8 cellular contexts compared by ENCODE assay signal in genomic region chr11:71928739-71929443, GRCh38. TPM values are rescaled to one million over a fixed set of nuclear protein-coding genes. Genes with fewer than 3 reads are reported as not detected.
DNase-seq lines count a peak whose midpoint lies in the region; ATAC-seq and TF ChIP-seq lines count a peak whose summit lies in the region.

TSS of gene RNF121 (plus strand) at chr11:71929046. CDS start at chr11:71929062, 16 bp downstream.

- H3K27ac Mint-ChIP-seq in WTC11 (peak within 1 kb of the TSS; percentile 99), immature natural killer cell (peak within 1 kb of the TSS; percentile 95 to 99 (median 98))

- in situ Hi-C loops in ACHN (cut with HindIII; ENCODE audit: low pct_ligation_motif_present, low pct_unique_long_range_greater_than_20kb, low sequenced_read_pairs): no loop called here

- H3K36me3 Mint-ChIP-seq in WTC11 (peaks cover 13% of the 10 kb centered on the region), immature natural killer cell (no peaks in the 10 kb centered on the region)

- ATAC-seq in GM18907 (IDR thresholded peaks at IDR 0.05; ENCODE audit: unreplicated experiment) (peak; percentile 76), HG03159 (IDR thresholded peaks at IDR 0.05; ENCODE audit: unreplicated experiment) (peak; percentile 84), WTC11 (peak; percentile 94)

- POLR2A ChIA-PET in WTC11 (lab: Charles Lee): interaction anchor here (0.6 to 0.8 kb wide), 2 partner anchors 110 to 310 kb away, joined by 3 read pairs; no protein-coding TSS in a partner anchor

- CTCF ChIA-PET in WTC11 (lab: Charles Lee): interaction anchor here (0.8 to 1.8 kb wide), 8 partner anchors 9 to 505 kb away, joined by 3 to 14 read pairs (median 5); partner anchors contain the start of gene CLPB

- DNase-seq in ACHN (peak; percentile 93), NCI-H2227 treated with DMSO at 0.1 percent for 48 hours (lab: John Stamatoyannopoulos, UW) (peak; percentile 100), WTC11 (ENCODE audit: low spot score) (peak; percentile 99), cardiac fibroblast (ENCODE audit: low read depth in 2 of 2) (peak; percentile 95 to 96), immature natural killer cell (peak; percentile 95)
- peak; percentile 95 to 99 for DNase-seq in stimulated activated CD4-positive, alpha-beta T cell treated with anti-CD3 and anti-CD28 coated beads, Interleukin-12 subunit alpha, Interleukin-12 subunit beta, amount 100 ng/mL, for 24 hours (ENCODE audit: low read depth in 2 of 2)

- H3K9me3 Mint-ChIP-seq in WTC11 (no peaks in the 10 kb centered on the region), immature natural killer cell (no peaks in the 10 kb centered on the region)

- TF ChIP-seq CTCF in WTC11 (IDR thresholded peaks at IDR 0.05) (no peak), cardiac fibroblast (IDR thresholded peaks at IDR 0.05; ENCODE audit: low read depth, low read length) (no peak)

- peaks cover 22% of the 10 kb centered on the region for H3K4me1 Mint-ChIP-seq in WTC11
- peaks cover 45 to 60% of the 10 kb centered on the region in 2 donors for H3K4me1 Mint-ChIP-seq in immature natural killer cell

- no peaks in the 10 kb centered on the region for H3K27me3 Mint-ChIP-seq in WTC11 (ENCODE audit: low read depth)
- peaks cover 5 to 18% (median 9%) of the 10 kb centered on the region in 3 donors for H3K27me3 Mint-ChIP-seq in immature natural killer cell (ENCODE audit: low read depth in 3 of 3)

- H3K4me3 ChIP-seq in cardiac fibroblast (replicated peaks in 1 of 2; ENCODE audit: low read depth in 2 of 2, low read length in 2 of 2): peak within 1 kb of the TSS; percentile 78 to 98

- H3K4me3 Mint-ChIP-seq in WTC11 (peak within 1 kb of the TSS; percentile 90), immature natural killer cell (peak within 1 kb of the TSS; percentile 98 to 100 (median 99))

TF ChIP-seq in WTC11, 78 proteins besides CTCF, POLR2A, EP300 and RAD21 (continues in another document):
- peak; percentile 51; the same call in 1 of the 2 replicates for TF ChIP-seq IRF1 (CRISPR knock-in tag; IDR thresholded peaks at IDR 0.05)
- TF ChIP-seq ZNF396 (CRISPR knock-in tag; IDR thresholded peaks at IDR 0.05; ENCODE audit: borderline replicate concordance): no peak
- 0 out of 2 replicates have a peak, but pooled peaks have one; percentile 14 for TF ChIP-seq MYBL2 (CRISPR knock-in tag; IDR thresholded peaks at IDR 0.05)
- TF ChIP-seq CREB1 (CRISPR knock-in tag; IDR thresholded peaks at IDR 0.05): no peak
- no peak for TF ChIP-seq SMAD4 (CRISPR knock-in tag; IDR thresholded peaks at IDR 0.05)
- no peak for TF ChIP-seq HMGA2 (CRISPR knock-in tag; IDR thresholded peaks at IDR 0.05)
- no peak for TF ChIP-seq ZNF416 (CRISPR knock-in tag; IDR thresholded peaks at IDR 0.05)
- TF ChIP-seq PRRX2 (CRISPR knock-in tag; IDR thresholded peaks at IDR 0.05): no peak
- no peak for TF ChIP-seq ZBTB21 (CRISPR knock-in tag; IDR thresholded peaks at IDR 0.05; ENCODE audit: borderline replicate concordance)
- no peak for TF ChIP-seq GTF2I (CRISPR knock-in tag; conservative IDR thresholded peaks at IDR 0.05)
- no peak for TF ChIP-seq JUN (CRISPR knock-in tag; IDR thresholded peaks at IDR 0.05)
- TF ChIP-seq RORB (CRISPR knock-in tag; IDR thresholded peaks at IDR 0.05): no peak
- peak; percentile 96 for TF ChIP-seq SP1 (CRISPR knock-in tag; conservative IDR thresholded peaks at IDR 0.05)
- TF ChIP-seq TCF7 (CRISPR knock-in tag; IDR thresholded peaks at IDR 0.05; ENCODE audit: low read depth): no peak
- no peak for TF ChIP-seq TEAD4 (CRISPR knock-in tag; IDR thresholded peaks at IDR 0.05)
- TF ChIP-seq ERG (CRISPR knock-in tag; IDR thresholded peaks at IDR 0.05): no peak
- TF ChIP-seq RELA (CRISPR knock-in tag; IDR thresholded peaks at IDR 0.05; ENCODE audit: borderline replicate concordance): no peak
- 0 out of 2 replicates have a peak, but pooled peaks have one; percentile 66 for TF ChIP-seq ZBTB43 (CRISPR knock-in tag; IDR thresholded peaks at IDR 0.05)
- no peak for TF ChIP-seq ZNF138 (CRISPR knock-in tag; conservative IDR thresholded peaks at IDR 0.05)
- no peak for TF ChIP-seq AR (CRISPR knock-in tag; IDR thresholded peaks at IDR 0.05)
- TF ChIP-seq ZNF281 (CRISPR knock-in tag; IDR thresholded peaks at IDR 0.05): no peak
- TF ChIP-seq NFATC4 (CRISPR knock-in tag; IDR thresholded peaks at IDR 0.05): no peak
- TF ChIP-seq ZNF219 (CRISPR knock-in tag; IDR thresholded peaks at IDR 0.05; ENCODE audit: borderline replicate concordance): no peak
- no peak for TF ChIP-seq OVOL2 (CRISPR knock-in tag; IDR thresholded peaks at IDR 0.05; ENCODE audit: borderline replicate concordance)
- TF ChIP-seq MXD4 (CRISPR knock-in tag; IDR thresholded peaks at IDR 0.05; ENCODE audit: borderline replicate concordance): no peak
- no peak for TF ChIP-seq NR3C1 (CRISPR knock-in tag; conservative IDR thresholded peaks at IDR 0.05; ENCODE audit: low read depth)
- TF ChIP-seq ZNF232 (CRISPR knock-in tag; IDR thresholded peaks at IDR 0.05): peak; percentile 53; the same call in 1 of the 2 replicates
- no peak; the same call in 1 of the 2 replicates for TF ChIP-seq NR2C2 (CRISPR knock-in tag; IDR thresholded peaks at IDR 0.05)

RNA-seq across cellular contexts. Expression of gene RNF121, which starts in this region (rescaled TPM):
- total RNA-seq in WTC11 (2021): 40.2 to 45.3 TPM (median 41.0 TPM) in 3 replicates
- polyA plus RNA-seq in immature natural killer cell: 10 to 100 TPM in 2 of 3 donors, 1 to 10 TPM in 1; 9.8 to 16.0 (median 13.4) TPM

Comparison
In these comparisons a context has a peak if more than half of its experiments do, and no peak if none do; other contexts are left out.
1. Peak in every context shown above with its lines: DNase-seq, ATAC-seq and H3K4me3 ChIP-seq.